27 cellular contexts compared by ENCODE assay signal in genomic region chr16:11273721-11274324, GRCh38. TPM values are rescaled to one million over a fixed set of nuclear protein-coding genes. Genes with fewer than 3 reads are reported as not detected.
DNase-seq lines count a peak whose midpoint lies in the region; ATAC-seq, FAIRE-seq and TF ChIP-seq lines count a peak whose summit lies in the region.
"Had no signal": no experiment of that assay in that cellular context is flagged by ENCODE, and none has a peak within 500 bp of the region (broad histone marks: within the 10 kb centered on the region; RNA-seq: fewer than 3 reads in every experiment).

No MANE protein-coding gene starts in this region.

- peaks cover 17% of the 10 kb centered on the region for H3K4me1 Mint-ChIP-seq in neural crest cell
- H3K4me1 Mint-ChIP-seq: CD8-positive, alpha-beta memory T cell had no signal

- DNase-seq in COLO829 (ENCODE audit: low spot score), result peak; percentile 85
- DNase-seq in neural crest cell (ENCODE audit: low read depth, low spot score), result peak; percentile 20
- DNase-seq in D721Med (ENCODE audit: insufficient read length, low spot score), result no peak
- DNase-seq in UCSD-AML1 (lab: John Stamatoyannopoulos, UW; ENCODE audit: unreplicated experiment), result no peak
- DNase-seq in SK-N-DZ (ENCODE audit: low spot score), result no peak
- DNase-seq: activated CD4-positive, alpha-beta T cell treated with anti-CD3 and anti-CD28 coated beads for 1 hour; activated naive CD4-positive, alpha-beta T cell; activated T-cell treated with anti-CD3 and anti-CD28 coated beads, Interleukin-2, amount 50 U/mL, for 1 hour; CD8-positive, alpha-beta memory T cell; DMS53; heart left ventricle; Kasumi-1; NCI-H1092; NCI-H1930; NCI-H345; NCI-H774; right cardiac atrium; stomach; transverse colon had no signal

- H3K27me3 ChIP-seq in HUES64 (ENCODE audit: insufficient read depth, low read length), result no peaks in the 10 kb centered on the region
- H3K27me3 ChIP-seq: heart left ventricle, stomach, transverse colon had no signal

- H3K9me3 Mint-ChIP-seq in neural crest cell, result no peaks in the 10 kb centered on the region
- H3K9me3 Mint-ChIP-seq: CD8-positive, alpha-beta memory T cell had no signal

- no peaks in the 10 kb centered on the region for H3K9me3 ChIP-seq in HUES64 (ENCODE audit: insufficient read depth, low read depth, low read length)
- H3K9me3 ChIP-seq: heart left ventricle, stomach, transverse colon had no signal

- peak overlapping the region; percentile 99 for H3K27ac Mint-ChIP-seq in neural crest cell (ENCODE audit: unreplicated experiment)

- 0 out of 2 replicates have a peak overlapping the region, but pooled peaks have one; percentile 35 for H3K27ac ChIP-seq in HUES64 (ENCODE audit: low read depth, low read length)
- H3K27ac ChIP-seq: heart left ventricle, stomach, transverse colon had no signal

- no peak overlapping the region for H3K4me3 ChIP-seq in HUES64 (ENCODE audit: low read length)
- H3K4me3 ChIP-seq: GM12878, heart left ventricle, stomach, transverse colon had no signal

- TF ChIP-seq CTCF in neural crest cell (conservative IDR thresholded peaks at IDR 0.05) (no peak), D721Med (IDR thresholded peaks at IDR 0.05; ENCODE audit: insufficient read depth, missing control alignments) (no peak)

- FAIRE-seq in endometrium (lab: Jason Lieb, UNC) (peak; percentile 72), D721Med (lab: Jason Lieb, UNC) (no peak)
- FAIRE-seq: A204.1, GM12878 had no signal

- 48% methylated on average over 2 of the region's 3 CpGs for WGBS in HUES64

- no peak overlapping the region; the same call in 1 of the 2 replicates for H3K9ac ChIP-seq in HUES64 (ENCODE audit: low read depth, low read length)

- no peaks in the 10 kb centered on the region for H3K36me3 Mint-ChIP-seq in neural crest cell (ENCODE audit: low read depth)
- H3K36me3 Mint-ChIP-seq: CD8-positive, alpha-beta memory T cell had no signal

- H3K4me1 ChIP-seq in HUES64 (ENCODE audit: insufficient read depth, low read length), result peaks cover 6% of the 10 kb centered on the region; the same call in 1 of the 2 replicates
- H3K4me1 ChIP-seq: heart left ventricle, transverse colon had no signal

- no peak overlapping the region for H3K4me3 Mint-ChIP-seq in neural crest cell
- H3K4me3 Mint-ChIP-seq: CD8-positive, alpha-beta memory T cell had no signal

- no peaks in the 10 kb centered on the region for H3K36me3 ChIP-seq in HUES64 (ENCODE audit: insufficient read depth, low read length)
- H3K36me3 ChIP-seq: heart left ventricle, stomach, transverse colon had no signal

- no peak for ATAC-seq in HG03460 (IDR thresholded peaks at IDR 0.05; ENCODE audit: unreplicated experiment)
- ATAC-seq: GM12878, heart left ventricle, right cardiac atrium, Right ventricle myocardium inferior had no signal

- no peaks in the 10 kb centered on the region for H3K27me3 Mint-ChIP-seq in neural crest cell (ENCODE audit: low read depth)

RNA-seq across cellular contexts. Expression of gene PRM3, which starts 0.4 kb away (rescaled TPM):
- polyA plus RNA-seq in HUES64 (2013, experiment 1 of 2), result not detected
- polyA plus RNA-seq in HUES64 (2013, experiment 2 of 2), result not detected
- not detected in 2 replicates for total RNA-seq in neural crest cell
- polyA plus RNA-seq in SK-N-DZ (2014; cell fraction: cytosol; rRNA removed), result not detected in 2 replicates
- polyA plus RNA-seq in SK-N-DZ (2014; cell fraction: nucleus; rRNA removed), result not detected in 2 replicates
- total RNA-seq: CD8-positive, alpha-beta memory T cell; GM12878; heart left ventricle; liver; osteocyte; right cardiac atrium; Right ventricle myocardium inferior; stomach; transverse colon had no signal
- polyA plus RNA-seq: CD8-positive, alpha-beta memory T cell; GM12878; heart left ventricle; liver; right cardiac atrium; stomach had no signal

RNA-seq across cellular contexts. Expression of gene PRM2, which starts 2.5 kb away (rescaled TPM):
- polyA plus RNA-seq in HUES64 (2013, experiment 1 of 2), result not detected
- polyA plus RNA-seq in HUES64 (2013, experiment 2 of 2), result not detected
- total RNA-seq in neural crest cell, result not detected in 2 replicates
- polyA plus RNA-seq in SK-N-DZ (2014; cell fraction: cytosol; rRNA removed), result not detected in 2 replicates
- polyA plus RNA-seq in SK-N-DZ (2014; cell fraction: nucleus; rRNA removed), result not detected in 2 replicates
- total RNA-seq: CD8-positive, alpha-beta memory T cell; GM12878; heart left ventricle; liver; osteocyte; right cardiac atrium; Right ventricle myocardium inferior; stomach; transverse colon had no signal
- polyA plus RNA-seq: CD8-positive, alpha-beta memory T cell; GM12878; heart left ventricle; liver; right cardiac atrium; stomach had no signal

RNA-seq across cellular contexts. Expression of gene TNP2, which starts 4.7 kb away (rescaled TPM):
- polyA plus RNA-seq in HUES64 (2013, experiment 1 of 2), result not detected
- not detected for polyA plus RNA-seq in HUES64 (2013, experiment 2 of 2)
- total RNA-seq in neural crest cell, result not detected in 2 replicates
- polyA plus RNA-seq in SK-N-DZ (2014; cell fraction: cytosol; rRNA removed), result not detected in 2 replicates
- polyA plus RNA-seq in SK-N-DZ (2014; cell fraction: nucleus; rRNA removed), result not detected in 2 replicates
- total RNA-seq: CD8-positive, alpha-beta memory T cell; GM12878; heart left ventricle; liver; osteocyte; right cardiac atrium; Right ventricle myocardium inferior; stomach; transverse colon had no signal
- polyA plus RNA-seq: CD8-positive, alpha-beta memory T cell; GM12878; heart left ventricle; liver; right cardiac atrium; stomach had no signal

RNA-seq across cellular contexts. Expression of gene PRM1, which starts 7.3 kb away (rescaled TPM):
- polyA plus RNA-seq in HUES64 (2013, experiment 1 of 2), result not detected
- polyA plus RNA-seq in HUES64 (2013, experiment 2 of 2), result not detected
- total RNA-seq in neural crest cell, result not detected in 2 replicates
- polyA plus RNA-seq in SK-N-DZ (2014; cell fraction: cytosol; rRNA removed), result not detected in 2 replicates
- not detected in 2 replicates for polyA plus RNA-seq in SK-N-DZ (2014; cell fraction: nucleus; rRNA removed)
- total RNA-seq: CD8-positive, alpha-beta memory T cell; GM12878; heart left ventricle; liver; osteocyte; right cardiac atrium; Right ventricle myocardium inferior; stomach; transverse colon had no signal
- polyA plus RNA-seq: CD8-positive, alpha-beta memory T cell; heart left ventricle; liver; right cardiac atrium; stomach had no signal

RNA-seq across cellular contexts. Expression of gene SOCS1, which starts 17.8 kb away (rescaled TPM):
- polyA plus RNA-seq in HUES64 (2013, experiment 1 of 2), result 28.3 TPM
- polyA plus RNA-seq in HUES64 (2013, experiment 2 of 2), result 28.0 TPM
- 1.6 and 1.7 TPM in 2 replicates for total RNA-seq in neural crest cell
- 0.35 TPM in 1 of 2 replicates, not detected in the other for polyA plus RNA-seq in SK-N-DZ (2014; cell fraction: cytosol; rRNA removed)
- 0.79 and 1.2 TPM in 2 replicates for polyA plus RNA-seq in SK-N-DZ (2014; cell fraction: nucleus; rRNA removed)

Comparison
In these comparisons a context has a peak if more than half of its experiments do, and no peak if none do; other contexts are left out.
1. DNase-seq: peak in COLO829 (single experiment) and neural crest cell (single experiment); none in D721Med (single experiment), UCSD-AML1 (single experiment) and SK-N-DZ (single experiment).